ENCODE assay signal across 8 cellular contexts in the genomic region with DNA sequence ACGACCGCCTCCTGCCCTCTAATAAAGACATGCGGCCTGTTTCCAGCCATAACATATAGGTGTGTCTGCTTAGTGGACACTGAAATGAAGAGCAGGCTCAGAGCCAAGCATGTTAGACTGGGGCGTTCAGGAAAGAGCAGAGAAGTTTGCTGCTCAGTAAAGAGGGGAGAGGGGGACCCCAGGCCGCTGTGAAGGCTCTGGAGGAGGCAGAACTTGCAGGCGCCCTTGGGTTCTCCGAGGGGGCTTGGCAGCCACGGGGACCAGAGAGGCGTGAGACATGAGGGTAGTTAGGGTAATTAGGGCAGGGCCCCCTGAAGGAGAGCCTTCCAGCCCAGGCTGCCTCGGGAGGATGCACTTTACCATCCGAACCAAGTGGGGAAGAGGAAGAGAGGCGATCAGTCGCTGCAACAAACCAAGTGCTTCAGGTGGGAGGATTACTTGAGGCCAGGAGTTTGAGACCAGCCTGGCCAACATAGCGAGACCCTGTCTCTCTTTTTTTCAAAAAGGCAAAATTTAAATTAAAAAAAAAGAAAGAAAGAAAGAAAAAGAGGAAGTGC. TPM values are rescaled to one million over a fixed set of nuclear protein-coding genes. Genes with fewer than 3 reads are reported as not detected.
A peak's percentile ranks its signal among the peaks of the same experiment; 100 is the strongest.
DNase-seq lines count a peak whose midpoint lies in the region; ATAC-seq and TF ChIP-seq lines count a peak whose summit lies in the region.

No MANE protein-coding gene starts in this region.

- H3K9me3 Mint-ChIP-seq in nephron: no peaks in the 10 kb centered on the region

- DNase-seq in AG04450 (ENCODE audit: low read depth, low spot score): no peak
- no peak for DNase-seq in Jurkat, Clone E6-1 (ENCODE audit: low read depth, low spot score)
- DNase-seq in cardiac fibroblast (ENCODE audit: low read depth in 2 of 2): no peak
- no peak for DNase-seq in stimulated activated CD8-positive, alpha-beta memory T cell treated with anti-CD3 and anti-CD28 coated beads, Interleukin-4, amount 100 ng/mL, for 48 hours

- peaks cover 27% of the 10 kb centered on the region for H3K27me3 Mint-ChIP-seq in nephron (ENCODE audit: low read depth)

- H3K9me3 ChIP-seq in AG04450 (ENCODE audit: control insufficient read depth, insufficient read depth, low read length): no peaks in the 10 kb centered on the region; the same call in 1 of the 2 replicates

- H3K36me3 Mint-ChIP-seq in nephron (ENCODE audit: low read depth): no peaks in the 10 kb centered on the region

- H3K27me3 ChIP-seq in AG04450 (ENCODE audit: control insufficient read depth, insufficient read depth, low read length): peaks cover 2% of the 10 kb centered on the region

- peak overlapping the region; percentile 17 to 69 (median 37) for H3K27ac Mint-ChIP-seq in nephron

- H3K4me3 ChIP-seq in AG04450 (ENCODE audit: low read depth, low read length): peak overlapping the region; percentile 54
- peak overlapping the region; percentile 49 for H3K4me3 ChIP-seq in Jurkat, Clone E6-1 (ENCODE audit: low read length)
- H3K4me3 ChIP-seq in cardiac fibroblast (replicated peaks in 1 of 2; ENCODE audit: low read depth in 2 of 2, low read length in 2 of 2): peak overlapping the region; percentile 36 to 56

- peak overlapping the region; percentile 73 to 78 (median 76) for H3K4me3 Mint-ChIP-seq in nephron

- H3K4me1 Mint-ChIP-seq in nephron: peaks cover 31% of the 10 kb centered on the region

- POLR2A ChIA-PET in AG04450 (lab: Yijun Ruan, JAX): interaction anchor here (0.9 to 1.7 kb wide), 3 partner anchors 9 to 32 kb away, joined by 3 to 7 read pairs (median 3); no protein-coding TSS in a partner anchor

- ATAC-seq in GM19351 (IDR thresholded peaks at IDR 0.05; ENCODE audit: unreplicated experiment) (no peak), HG03108 (IDR thresholded peaks at IDR 0.05; ENCODE audit: unreplicated experiment) (no peak), GM19035 (IDR thresholded peaks at IDR 0.05; ENCODE audit: unreplicated experiment) (no peak)

- CTCF ChIA-PET in AG04450 (lab: Charles Lee): interaction anchor here (0.6 to 1.4 kb wide), 11 partner anchors 8 to 461 kb away, joined by 3 to 10 read pairs (median 3); no protein-coding TSS in a partner anchor

- no peak overlapping the region for H3K27ac ChIP-seq in AG04450 (ENCODE audit: low read depth, low read length)

- TF ChIP-seq CTCF in AG04450 (IDR thresholded peaks at IDR 0.05; ENCODE audit: low read depth, low read length) (no peak), cardiac fibroblast (IDR thresholded peaks at IDR 0.05; ENCODE audit: low read depth, low read length) (no peak), nephron (IDR thresholded peaks at IDR 0.05; ENCODE audit: unreplicated experiment in 3 of 3) (no peak)

RNA-seq across cellular contexts. Expression of a gene that starts 46.6 kb away (rescaled TPM):
- 12.0 and 15.7 TPM in 2 replicates for polyA plus RNA-seq in AG04450 (2011; rRNA removed)
- 7.3 and 9.9 TPM in 2 replicates for polyA minus RNA-seq in AG04450 (2011; rRNA and poly(A)+ RNA removed)
- 22.2 TPM for polyA plus RNA-seq in Jurkat, Clone E6-1 (2012; ENCODE audit: insufficient read depth, insufficient read length)
